Comparison of ENCODE assay signal across 1 cellular context in the genomic region with DNA sequence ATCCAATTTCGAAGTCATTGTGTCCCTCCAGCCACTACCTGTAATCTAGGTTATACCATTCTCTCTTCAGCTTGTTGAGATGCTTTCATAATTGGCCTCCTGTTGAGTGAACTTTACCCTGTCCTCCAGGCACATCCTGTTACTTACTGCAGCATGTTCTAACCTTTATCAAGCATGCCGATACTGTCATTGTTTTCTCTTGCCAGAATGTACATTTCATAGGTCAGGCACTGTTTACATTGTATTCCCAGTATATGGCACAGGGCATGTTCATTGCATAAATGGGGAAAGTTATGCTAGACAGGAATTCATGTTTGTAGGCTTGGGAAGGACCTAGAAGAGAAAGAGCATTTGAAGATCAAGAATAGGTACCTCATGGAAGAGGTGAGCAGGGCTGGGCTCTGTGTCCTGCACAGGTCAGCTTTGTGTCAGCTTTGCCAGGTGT.
TF ChIP-seq lines count a peak whose summit lies in the region.

No MANE protein-coding gene starts in this region.

TF ChIP-seq in liver, 16 proteins besides CTCF, POLR2A, EP300 and RAD21 (continued from another document):
- no peak for TF ChIP-seq EGR1 (IDR thresholded peaks at IDR 0.05; ENCODE audit: low read depth in 2 of 2)
- peak; percentile 96 for TF ChIP-seq HNF4A (conservative IDR thresholded peaks at IDR 0.05)
- peak; percentile 92 for TF ChIP-seq FOXA2 (IDR thresholded peaks at IDR 0.05)
- peak; percentile 90 for TF ChIP-seq FOXA1 (IDR thresholded peaks at IDR 0.05)
- no peak for TF ChIP-seq TAF1 (conservative IDR thresholded peaks at IDR 0.05)
- TF ChIP-seq SP1 (IDR thresholded peaks at IDR 0.05), result peak; percentile 97
- peak; percentile 69 for TF ChIP-seq NR2F2 (IDR thresholded peaks at IDR 0.05)
- TF ChIP-seq ZBTB33 (IDR thresholded peaks at IDR 0.05), result peak; percentile 66
